19 cellular contexts compared by ENCODE assay signal in the genomic region with DNA sequence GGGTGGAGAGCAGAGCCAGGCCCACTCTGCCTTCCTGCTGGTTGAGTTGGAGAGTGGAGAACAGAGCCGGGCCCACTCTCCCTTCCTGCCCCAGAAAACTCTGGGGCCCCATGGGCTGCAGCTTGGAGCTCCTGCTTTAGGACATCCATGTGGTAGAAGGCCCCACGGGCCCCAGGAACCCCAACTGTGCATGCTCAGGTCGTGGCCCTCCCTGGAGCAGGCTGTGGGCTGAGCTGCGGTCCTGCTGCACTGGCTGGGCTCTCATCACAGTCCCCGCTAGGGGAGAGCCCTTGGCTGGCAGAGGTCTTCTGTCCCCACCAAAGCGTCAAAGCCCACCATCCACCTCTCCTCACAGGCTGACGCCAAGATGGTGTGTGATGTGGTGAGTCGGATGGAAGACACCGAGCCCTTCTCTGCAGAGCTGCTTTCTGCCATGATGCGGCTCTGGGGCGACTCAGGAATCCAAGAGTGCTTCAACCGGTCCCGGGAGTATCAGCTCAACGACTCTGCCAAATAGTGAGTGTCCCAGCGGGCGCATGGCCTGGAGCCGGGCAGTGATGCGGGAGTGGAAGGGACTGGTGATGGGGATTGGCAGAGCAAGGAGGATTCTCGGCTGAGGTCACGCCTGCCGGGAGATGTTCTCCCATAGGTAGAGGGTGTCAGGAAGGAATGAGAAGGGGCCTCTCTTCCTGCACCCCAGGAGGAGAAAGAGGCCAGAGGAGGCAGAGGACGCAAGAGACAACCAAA.
"Had no signal": no experiment of that assay in that cellular context is flagged by ENCODE, and none has a peak within 500 bp of the region (broad histone marks: within the 10 kb centered on the region; RNA-seq: fewer than 3 reads in every experiment).

No MANE protein-coding gene starts in this region.

- H2AFZ ChIP-seq: parathyroid adenoma had no signal

- H3K4me1 ChIP-seq: gastrocnemius medialis, lower lobe of right lung, parathyroid adenoma, prostate gland, spleen had no signal

- H3K36me3 ChIP-seq: esophagus muscularis mucosa, gastrocnemius medialis, left ventricle myocardium inferior, lower lobe of right lung, prostate gland, spleen had no signal

- H3K4me3 Mint-ChIP-seq: effector memory CD8-positive, alpha-beta T cell; memory B cell; mesothelial cell of epicardium; natural killer cell; stimulated activated memory B cell treated with anti-CD40 and anti-IgM and Interleukin-4, amounts not matched to agents 10 μg/mL and 1 μg/mL and 100 μg/mL, for 72 hours; stimulated activated naive CD8-positive, alpha-beta T cell treated with anti-CD3 and anti-CD28 coated beads, Interleukin-15, Interleukin-2, amounts not matched to agents 100 ng/mL and 50 ng/mL, for 24 hours had no signal

- H3K27ac ChIP-seq: epithelial cell of prostate, esophagus muscularis mucosa, gastrocnemius medialis, left ventricle myocardium inferior, lower lobe of right lung, parathyroid adenoma, prostate gland, spleen had no signal

- ATAC-seq: effector memory CD8-positive, alpha-beta T cell; gastrocnemius medialis; lower lobe of right lung; natural killer cell; sciatic nerve; stimulated activated memory B cell treated with anti-CD40 and anti-IgM and Interleukin-4, amounts not matched to agents 10 μg/mL and 1 μg/mL and 100 μg/mL, for 72 hours had no signal

- H3K4me3 ChIP-seq: esophagus muscularis mucosa, gastrocnemius medialis, left ventricle myocardium inferior, lower lobe of right lung, prostate gland, spleen had no signal

- H3K4me1 Mint-ChIP-seq: memory B cell; stimulated activated memory B cell treated with anti-CD40 and anti-IgM and Interleukin-4, amounts not matched to agents 10 μg/mL and 1 μg/mL and 100 μg/mL, for 72 hours had no signal

- H3K9me3 Mint-ChIP-seq: effector memory CD8-positive, alpha-beta T cell; memory B cell; mesothelial cell of epicardium; natural killer cell; stimulated activated memory B cell treated with anti-CD40 and anti-IgM and Interleukin-4, amounts not matched to agents 10 μg/mL and 1 μg/mL and 100 μg/mL, for 72 hours; stimulated activated naive CD8-positive, alpha-beta T cell treated with anti-CD3 and anti-CD28 coated beads, Interleukin-15, Interleukin-2, amounts not matched to agents 100 ng/mL and 50 ng/mL, for 24 hours had no signal

- H3K27ac Mint-ChIP-seq: effector memory CD8-positive, alpha-beta T cell; memory B cell; mesothelial cell of epicardium; natural killer cell; stimulated activated memory B cell treated with anti-CD40 and anti-IgM and Interleukin-4, amounts not matched to agents 10 μg/mL and 1 μg/mL and 100 μg/mL, for 72 hours; stimulated activated naive CD8-positive, alpha-beta T cell treated with anti-CD3 and anti-CD28 coated beads, Interleukin-15, Interleukin-2, amounts not matched to agents 100 ng/mL and 50 ng/mL, for 24 hours had no signal

- DNase-seq: effector memory CD8-positive, alpha-beta T cell; gastrocnemius medialis; islet precursor cell; left ventricle myocardium inferior; lower lobe of right lung; natural killer cell; spleen; stimulated activated CD4-positive, alpha-beta T cell treated with anti-CD3 and anti-CD28 coated beads, Interleukin-15, amount 100 ng/mL, for 24 hours; stimulated activated CD4-positive, alpha-beta T cell treated with anti-CD3 and anti-CD28 coated beads, Interleukin-1b, Interleukin-23, amount 100 ng/mL, for 48 hours; stimulated activated CD4-positive, alpha-beta T cell treated with anti-CD3 and anti-CD28 coated beads, Interleukin-4, amount 100 ng/mL, for 24 hours had no signal

- H3K27me3 Mint-ChIP-seq: effector memory CD8-positive, alpha-beta T cell; stimulated activated memory B cell treated with anti-CD40 and anti-IgM and Interleukin-4, amounts not matched to agents 10 μg/mL and 1 μg/mL and 100 μg/mL, for 72 hours; stimulated activated naive CD8-positive, alpha-beta T cell treated with anti-CD3 and anti-CD28 coated beads, Interleukin-15, Interleukin-2, amounts not matched to agents 100 ng/mL and 50 ng/mL, for 24 hours had no signal

- H3K27me3 ChIP-seq: esophagus muscularis mucosa, gastrocnemius medialis, spleen had no signal

- H3K9ac ChIP-seq: parathyroid adenoma had no signal

- H3K36me3 Mint-ChIP-seq: memory B cell; mesothelial cell of epicardium; natural killer cell; stimulated activated memory B cell treated with anti-CD40 and anti-IgM and Interleukin-4, amounts not matched to agents 10 μg/mL and 1 μg/mL and 100 μg/mL, for 72 hours had no signal

- H3K9me3 ChIP-seq: esophagus muscularis mucosa, gastrocnemius medialis, left ventricle myocardium inferior, lower lobe of right lung, prostate gland, spleen had no signal
